In genomic region chr11:80502511-80502910, GRCh38 we compare ENCODE assay signal across 28 cellular contexts.
"Had no signal": no experiment of that assay in that cellular context is flagged by ENCODE, and none has a peak within 500 bp of the region (broad histone marks: within the 10 kb centered on the region; RNA-seq: fewer than 3 reads in every experiment).

No MANE protein-coding gene starts in this region.

- H3K36me3 ChIP-seq: left lung, lower lobe of right lung, pancreas, right atrium auricular region, suprapubic skin, tibial nerve, WERI-Rb-1 had no signal

- H3K4me1 Mint-ChIP-seq: activated CD4-positive, alpha-beta T cell treated with anti-CD3 and anti-CD28 coated beads, Interleukin-2, amount 10 ng/mL, durations not matched to agents 24 days and 14 days; central memory CD8-positive, alpha-beta T cell; stimulated activated naive B cell treated with anti-CD40 and anti-IgM and Interleukin-4, amounts not matched to agents 10 μg/mL and 1 μg/mL and 100 μg/mL, for 72 hours; T-helper 17 cell had no signal

- H3K36me3 Mint-ChIP-seq: activated CD4-positive, alpha-beta memory T cell treated with anti-CD3 and anti-CD28 coated beads for 36 hours; stimulated activated naive B cell treated with anti-CD40 and anti-IgM and Interleukin-4, amounts not matched to agents 10 μg/mL and 1 μg/mL and 100 μg/mL, for 72 hours had no signal

- H3K9me3 Mint-ChIP-seq: activated T-helper 1 cell treated with anti-CD3 and anti-CD28 coated beads, Interleukin-12 subunit alpha, Interleukin-12 subunit beta, Interleukin-2, Interleukin-4 antibody, amounts not matched to agents 30 ng/mL and 10 ng/mL and 1 ng/mL, durations not matched to agents 14 hours and 24 hours and 36 hours had no signal

- ATAC-seq: left lung; lower lobe of right lung; natural killer cell treated with Interleukin-12 subunit alpha and Interleukin-12 subunit beta and Interleukin-15 and Interleukin-18, amount 100 ng/mL, for 72 hours; pancreas; psoas muscle; stimulated activated naive B cell treated with anti-CD40 and anti-IgM and Interleukin-4, amounts not matched to agents 10 μg/mL and 1 μg/mL and 100 μg/mL, for 72 hours; T-helper 17 cell had no signal

- H3K27ac Mint-ChIP-seq: activated CD4-positive, alpha-beta memory T cell treated with anti-CD3 and anti-CD28 coated beads for 36 hours; activated CD4-positive, alpha-beta T cell treated with anti-CD3 and anti-CD28 coated beads, Interleukin-2, amount 10 ng/mL, durations not matched to agents 24 days and 14 days; activated T-helper 1 cell treated with anti-CD3 and anti-CD28 coated beads, Interleukin-12 subunit alpha, Interleukin-12 subunit beta, Interleukin-2, Interleukin-4 antibody, amounts not matched to agents 30 ng/mL and 10 ng/mL and 1 ng/mL, durations not matched to agents 14 hours and 24 hours and 36 hours; dendritic cell treated with granulocyte-macrophage colony-stimulating factor and Interleukin-4, amounts not matched to agents 40 ng/mL and 50 ng/mL, for 4 days; natural killer cell treated with Interleukin-12 subunit alpha and Interleukin-12 subunit beta and Interleukin-15 and Interleukin-18, amount 100 ng/mL, for 72 hours; stimulated activated naive B cell treated with anti-CD40 and anti-IgM and Interleukin-4, amounts not matched to agents 10 μg/mL and 1 μg/mL and 100 μg/mL, for 72 hours; T-helper 17 cell had no signal

- H3K27ac ChIP-seq: epithelial cell of prostate, left lung, lower lobe of right lung, pancreas, psoas muscle, right atrium auricular region, suprapubic skin, tibial nerve, WERI-Rb-1 had no signal

- H3K4me3 ChIP-seq: left lung, lower lobe of right lung, pancreas, psoas muscle, right atrium auricular region, smooth muscle cell, suprapubic skin, tibial nerve had no signal

- H3K27me3 ChIP-seq: left lung, right atrium auricular region, suprapubic skin, tibial nerve had no signal

- H3K9me3 ChIP-seq: lower lobe of right lung, pancreas, psoas muscle, right atrium auricular region, suprapubic skin, tibial nerve had no signal

- H3K4me3 Mint-ChIP-seq: activated CD4-positive, alpha-beta memory T cell treated with anti-CD3 and anti-CD28 coated beads for 36 hours; activated CD4-positive, alpha-beta T cell treated with anti-CD3 and anti-CD28 coated beads, Interleukin-2, amount 10 ng/mL, durations not matched to agents 24 days and 14 days; activated T-helper 1 cell treated with anti-CD3 and anti-CD28 coated beads, Interleukin-12 subunit alpha, Interleukin-12 subunit beta, Interleukin-2, Interleukin-4 antibody, amounts not matched to agents 30 ng/mL and 10 ng/mL and 1 ng/mL, durations not matched to agents 14 hours and 24 hours and 36 hours; central memory CD8-positive, alpha-beta T cell; dendritic cell treated with granulocyte-macrophage colony-stimulating factor and Interleukin-4, amounts not matched to agents 40 ng/mL and 50 ng/mL, for 4 days; natural killer cell treated with Interleukin-12 subunit alpha and Interleukin-12 subunit beta and Interleukin-15 and Interleukin-18, amount 100 ng/mL, for 72 hours; stimulated activated naive B cell treated with anti-CD40 and anti-IgM and Interleukin-4, amounts not matched to agents 10 μg/mL and 1 μg/mL and 100 μg/mL, for 72 hours; T-helper 17 cell had no signal

- H3K4me2 ChIP-seq: smooth muscle cell had no signal

- DNase-seq: activated CD4-positive, alpha-beta memory T cell treated with anti-CD3 and anti-CD28 coated beads for 36 hours; activated CD4-positive, alpha-beta T cell treated with anti-CD3 and anti-CD28 coated beads, Interleukin-2, amount 10 ng/mL, durations not matched to agents 24 days and 14 days; activated CD4-positive, CD25-positive, alpha-beta regulatory T cell treated with anti-CD3 and anti-CD28 coated beads, Interleukin-2, amount 50 U/mL, for 72 hours; activated CD8-positive, alpha-beta memory T cell treated with anti-CD3 and anti-CD28 coated beads, Interleukin-2, amount 50 U/mL, for 4 hours; activated gamma-delta T cell; activated naive CD4-positive, alpha-beta T cell treated with anti-CD3 and anti-CD28 coated beads, Interleukin-2, amount 50 U/mL, for 16 hours; activated T-cell treated with anti-CD3 and anti-CD28 coated beads, Interleukin-2, amount 50 U/mL, for 1 hour; amniotic stem cell; kidney glomerular epithelial cell; left lung; lower lobe of right lung; mesenchymal stem cell; pancreas; psoas muscle; stimulated activated CD4-positive, alpha-beta T cell treated with anti-CD3 and anti-CD28 coated beads, Interleukin-2, amount 100 ng/mL, for 24 hours; stimulated activated naive B cell treated with anti-CD40 and anti-IgM and Interleukin-4, amounts not matched to agents 10 μg/mL and 1 μg/mL and 100 μg/mL, for 72 hours; T-helper 17 cell; T1000; WERI-Rb-1 had no signal

- H3K27me3 Mint-ChIP-seq: activated CD4-positive, alpha-beta memory T cell treated with anti-CD3 and anti-CD28 coated beads for 36 hours; activated CD4-positive, alpha-beta T cell treated with anti-CD3 and anti-CD28 coated beads, Interleukin-2, amount 10 ng/mL, durations not matched to agents 24 days and 14 days; central memory CD8-positive, alpha-beta T cell; dendritic cell treated with granulocyte-macrophage colony-stimulating factor and Interleukin-4, amounts not matched to agents 40 ng/mL and 50 ng/mL, for 4 days; natural killer cell treated with Interleukin-12 subunit alpha and Interleukin-12 subunit beta and Interleukin-15 and Interleukin-18, amount 100 ng/mL, for 72 hours; stimulated activated naive B cell treated with anti-CD40 and anti-IgM and Interleukin-4, amounts not matched to agents 10 μg/mL and 1 μg/mL and 100 μg/mL, for 72 hours; T-helper 17 cell had no signal

- H3K4me1 ChIP-seq: left lung, lower lobe of right lung, pancreas, psoas muscle, right atrium auricular region, suprapubic skin, tibial nerve had no signal
